8 cellular contexts compared by ENCODE assay signal in the genomic region with DNA sequence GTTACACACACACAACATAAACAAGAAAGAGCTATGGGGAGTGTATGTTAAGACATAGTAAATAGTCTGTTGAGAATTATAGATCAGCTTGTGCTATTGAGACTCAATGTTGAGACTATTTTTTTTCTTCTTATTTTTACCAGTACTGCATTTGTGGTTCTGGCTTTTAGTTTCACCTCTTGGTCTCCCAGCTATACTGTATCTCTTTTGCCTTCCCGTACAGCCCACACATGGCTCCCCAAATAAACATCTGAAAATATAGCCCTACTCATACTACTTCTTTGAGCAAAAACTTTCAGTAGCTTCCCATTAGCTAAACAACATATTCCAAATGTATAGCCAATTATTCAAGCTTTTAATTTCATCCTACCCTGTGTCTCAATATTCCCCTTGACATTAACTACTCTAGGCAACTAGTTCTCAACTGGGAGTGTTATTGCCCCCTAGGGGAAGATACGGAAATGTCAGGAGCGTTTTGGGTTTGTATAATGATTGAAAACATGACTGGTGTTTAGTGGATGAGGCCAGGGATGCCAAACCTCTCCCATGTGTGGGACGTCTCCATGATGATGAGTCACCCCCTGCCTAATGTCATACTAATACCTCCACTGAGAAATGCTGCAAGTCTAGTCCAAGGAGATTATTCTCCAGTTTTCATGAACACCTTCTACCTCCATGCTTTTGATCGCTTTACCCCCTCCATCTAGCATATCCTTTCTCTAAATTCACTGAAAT. TPM values are rescaled to one million over a fixed set of nuclear protein-coding genes. Genes with fewer than 3 reads are reported as not detected.
DNase-seq lines count a peak whose midpoint lies in the region; ATAC-seq and TF ChIP-seq lines count a peak whose summit lies in the region.

No MANE protein-coding gene starts in this region.

- TF ChIP-seq CTCF in AG09319 (IDR thresholded peaks at IDR 0.05; ENCODE audit: low read depth, low read length) (peak; percentile 70), GM12874 (IDR thresholded peaks at IDR 0.05; ENCODE audit: insufficient read depth, low read depth, low read length) (peak; percentile 65; the same call in 1 of the 2 replicates), HFF-Myc (IDR thresholded peaks at IDR 0.05; ENCODE audit: low read depth, low read length, missing control alignments) (peak; percentile 70), WI38 (IDR thresholded peaks at IDR 0.05; ENCODE audit: low read depth, low read length) (peak; percentile 68), right atrium auricular region (IDR thresholded peaks at IDR 0.05) (peak; percentile 19 to 63), stomach (IDR thresholded peaks at IDR 0.05) (peak in 4 of 7 experiments; percentile 47 to 63 (median 50))

- H3K4me3 ChIP-seq in HFF-Myc (replicated peaks; ENCODE audit: low read depth, low read length) (no peak overlapping the region), MG63 (no peak overlapping the region), WI38 (ENCODE audit: low read depth, low read length) (no peak overlapping the region), right atrium auricular region (no peak overlapping the region), stomach (no peak overlapping the region), aorta (ENCODE audit: low read length in 2 of 2) (no peak overlapping the region)

- DNase-seq in AG09319 (ENCODE audit: extremely low read depth, low read depth) (peak; percentile 57), HFF-Myc (ENCODE audit: extremely low read depth, low read depth) (peak; percentile 63), MG63 (peak; percentile 76), right atrium auricular region (ENCODE audit: low spot score) (no peak), stomach (peak; percentile 27), aorta (no peak)

- no peak for TF ChIP-seq EP300 in stomach (IDR thresholded peaks at IDR 0.05)

- H3K4me1 ChIP-seq in right atrium auricular region, result no peaks in the 10 kb centered on the region
- H3K4me1 ChIP-seq in stomach, result no peaks in the 10 kb centered on the region
- no peaks in the 10 kb centered on the region for H3K4me1 ChIP-seq in aorta (ENCODE audit: control insufficient read depth in 1 of 2, insufficient read depth in 2 of 2, low read length in 2 of 2)

- no peak overlapping the region for H3K27ac ChIP-seq in right atrium auricular region
- H3K27ac ChIP-seq in stomach, result no peak overlapping the region
- H3K27ac ChIP-seq in aorta (ENCODE audit: low read depth in 1 of 2, low read length in 2 of 2), result no peak overlapping the region

- 38 to 40% (median 39%) methylated on average over 5 of the region's 5 CpGs for WGBS in stomach, 5 donors
- 39 to 41% methylated on average over 5 of the region's 5 CpGs for WGBS in aorta, 2 donors

- intact Hi-C loops in stomach (cut with DNase I; ENCODE audit: low total_unique reads) (no loop called here), aorta (cut with DNase I) (loop anchor here (5.0 kb wide), 2 partner anchors 321 to 326 kb away; no protein-coding TSS in a partner anchor)

- TF ChIP-seq POLR2A in stomach (IDR thresholded peaks at IDR 0.05), result no peak

- no peaks in the 10 kb centered on the region for H3K36me3 ChIP-seq in MG63
- no peaks in the 10 kb centered on the region for H3K36me3 ChIP-seq in right atrium auricular region
- no peaks in the 10 kb centered on the region for H3K36me3 ChIP-seq in stomach
- H3K36me3 ChIP-seq in aorta (ENCODE audit: control insufficient read depth in 1 of 2, insufficient read depth in 2 of 2, low read length in 1 of 2), result no peaks in the 10 kb centered on the region

- H3K9me3 ChIP-seq in MG63, result no peaks in the 10 kb centered on the region
- H3K9me3 ChIP-seq in right atrium auricular region, result no peaks in the 10 kb centered on the region
- no peaks in the 10 kb centered on the region for H3K9me3 ChIP-seq in stomach
- H3K9me3 ChIP-seq in aorta (ENCODE audit: control insufficient read depth, low read length), result no peaks in the 10 kb centered on the region

- no peak for ATAC-seq in aorta (ENCODE audit: low FRiP score)

- H3K27me3 ChIP-seq in MG63, result no peaks in the 10 kb centered on the region
- no peaks in the 10 kb centered on the region for H3K27me3 ChIP-seq in right atrium auricular region
- no peaks in the 10 kb centered on the region for H3K27me3 ChIP-seq in stomach
- no peaks in the 10 kb centered on the region for H3K27me3 ChIP-seq in aorta (ENCODE audit: control insufficient read depth in 1 of 2, insufficient read depth in 2 of 2, low read length in 1 of 2)

RNA-seq across cellular contexts. Expression of gene RPE65, which starts 6.8 kb away (rescaled TPM):
- not detected in 2 replicates for total RNA-seq in MG63 (2014; rRNA removed; shearing (Covaris generic); ENCODE audit: low replicate concordance)
- total RNA-seq in right atrium auricular region (under 1 TPM in 1 of 2 donors, not detected in 1; 0.15 TPM), stomach (1 to 10 TPM in 1 of 5 donors, under 1 TPM in 2, not detected in 2; 0.43 to 1.7 (median 0.58) TPM), aorta (not detected)
- polyA plus RNA-seq in stomach (under 1 TPM in 2 of 3 donors, not detected in 1; 0.03 to 0.46 TPM), aorta (not detected)

RNA-seq across cellular contexts. Expression of gene DEPDC1, which starts 53.9 kb away (rescaled TPM):
- total RNA-seq in MG63 (2014; rRNA removed; shearing (Covaris generic); ENCODE audit: low replicate concordance), result 36.5 and 47.4 TPM in 2 replicates
- total RNA-seq in right atrium auricular region, result 1 to 10 TPM in 1 of 2 donors, not detected in 1; 1.4 TPM
- 10 to 100 TPM in 1 of 5 donors, 1 to 10 TPM in 2, under 1 TPM in 1, not detected in 1; 0.29 to 16.3 (median 3.8) TPM for total RNA-seq in stomach
- 1 to 10 TPM in 2 of 3 donors, under 1 TPM in 1; 1.00 to 2.4 (median 1.5) TPM for polyA plus RNA-seq in stomach
- total RNA-seq in aorta, result under 1 TPM in 1 of 2 donors, not detected in 1; 0.99 TPM
- under 1 TPM; 0.10 to 0.25 TPM for polyA plus RNA-seq in aorta

Comparison
In these comparisons a context has a peak if more than half of its experiments do, and no peak if none do; other contexts are left out.
1. DNase-seq: peak in AG09319 (single experiment), HFF-Myc (single experiment), MG63 (single experiment) and stomach (single experiment); none in right atrium auricular region (single experiment) and aorta (0 of 2).
2. Peak in every context shown above with its lines, with median percentiles within 50 percentile points of each other: CTCF ChIP-seq.